ENCODE assay signal across 8 cellular contexts in the genomic region with DNA sequence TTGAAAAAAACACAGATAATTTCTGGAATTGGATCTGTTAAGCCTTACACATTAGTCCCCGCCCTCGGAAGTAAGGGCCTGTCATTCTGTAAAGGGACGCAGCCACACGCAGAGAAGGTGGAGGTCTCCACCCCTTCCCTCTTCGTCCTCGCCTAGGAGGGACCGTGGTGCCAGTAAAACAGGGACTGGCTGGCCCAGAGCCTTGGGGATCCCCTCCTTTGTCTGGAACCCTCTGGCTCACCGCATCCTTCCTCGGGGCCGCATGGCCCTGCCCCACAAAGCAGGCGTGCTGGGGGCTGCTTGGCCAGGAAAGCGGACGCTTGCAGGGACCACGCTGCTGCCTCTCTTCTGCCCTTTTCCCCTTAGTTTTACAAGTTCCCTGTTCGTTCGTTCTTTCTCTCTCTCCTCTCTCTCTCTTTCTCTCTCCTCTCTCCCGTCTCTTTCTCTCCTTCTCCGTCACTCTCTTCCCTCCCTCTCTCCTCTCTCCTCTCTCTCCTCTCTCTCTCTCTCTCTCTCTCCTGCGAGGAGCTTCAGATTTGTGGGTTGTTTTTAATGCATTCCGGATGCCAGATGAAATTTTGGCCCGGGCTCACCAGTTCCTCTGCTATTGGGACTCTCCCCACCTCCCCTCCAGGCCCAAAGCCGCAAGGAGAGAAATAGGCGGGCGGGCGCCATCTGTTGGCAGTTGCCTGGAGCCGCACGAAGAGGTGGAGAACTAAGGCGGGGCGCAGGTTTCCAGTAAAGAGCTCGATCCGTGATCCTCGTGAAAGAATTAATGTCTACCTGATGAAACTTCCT. TPM values are rescaled to one million over a fixed set of nuclear protein-coding genes. Genes with fewer than 3 reads are reported as not detected.
A peak's percentile ranks its signal among the peaks of the same experiment; 100 is the strongest.
DNase-seq lines count a peak whose midpoint lies in the region; ATAC-seq and TF ChIP-seq lines count a peak whose summit lies in the region.

No MANE protein-coding gene starts in this region.

- H3K4me3 ChIP-seq in AG04450 (ENCODE audit: low read depth, low read length) (no peak overlapping the region), subcutaneous abdominal adipose tissue (ENCODE audit: low read depth in 1 of 5, low read length in 5 of 5) (peak overlapping the region; percentile 57 to 68 (median 61))

- CTCF ChIA-PET in AG04450 (lab: Charles Lee): interaction anchor here (0.7 to 6.4 kb wide), 62 partner anchors 8 to 1432 kb away, joined by 3 to 116 read pairs (median 6); partner anchors contain the start of gene PMP22

- POLR2A ChIA-PET in AG04450 (lab: Yijun Ruan, JAX): interaction anchor here (0.7 to 1.4 kb wide), 6 partner anchors 8 to 240 kb away, joined by 3 to 13 read pairs (median 4); no protein-coding TSS in a partner anchor

- ATAC-seq in GM18867 (IDR thresholded peaks at IDR 0.05; ENCODE audit: unreplicated experiment) (peak; percentile 74), HG03175 (IDR thresholded peaks at IDR 0.05; ENCODE audit: unreplicated experiment) (peak; percentile 76), foreskin keratinocyte (peak; percentile 94)

- H3K27ac ChIP-seq in AG04450 (ENCODE audit: low read depth, low read length) (peak overlapping the region; percentile 61), foreskin keratinocyte (no peak overlapping the region), subcutaneous abdominal adipose tissue (ENCODE audit: low read depth, low read length) (peak overlapping the region; percentile 87)

- H3K27me3 ChIP-seq in AG04450 (ENCODE audit: control insufficient read depth, insufficient read depth, low read length): no peaks in the 10 kb centered on the region
- H3K27me3 ChIP-seq in foreskin keratinocyte: no peaks in the 10 kb centered on the region
- no peaks in the 10 kb centered on the region for H3K27me3 ChIP-seq in subcutaneous abdominal adipose tissue (ENCODE audit: control insufficient read depth in 5 of 5, insufficient read depth in 4 of 5, low read length in 5 of 5)

- DNase-seq in AG04450 (ENCODE audit: low read depth, low spot score) (peak; percentile 83), RPMI8226 (peak; percentile 76), foreskin keratinocyte (peak in 1 of 2 donors; percentile 48), nucleus accumbens (lab: John Stamatoyannopoulos, UW) (peak in 55 of 56 donors; percentile 11 to 91 (median 74))
- peak; percentile 40 for DNase-seq in activated gamma-delta T cell treated with anti-CD3 and anti-CD28 coated beads, Interleukin-2, amount 50 U/mL, for 16 hours (ENCODE audit: low read depth)

- peak; percentile 92 for TF ChIP-seq CTCF in AG04450 (IDR thresholded peaks at IDR 0.05; ENCODE audit: low read depth, low read length)
- TF ChIP-seq CTCF in foreskin keratinocyte (conservative IDR thresholded peaks at IDR 0.05): peak; percentile 95

- peaks cover 0 to 5% (median 0%) of the 10 kb centered on the region in 5 donors for H3K36me3 ChIP-seq in subcutaneous abdominal adipose tissue (ENCODE audit: control insufficient read depth in 5 of 5, insufficient read depth in 5 of 5, low read length in 5 of 5)

- peak overlapping the region; percentile 30 to 79 (median 71) for H3K9ac ChIP-seq in subcutaneous abdominal adipose tissue (ENCODE audit: low read length in 5 of 5)

- H3K4me1 ChIP-seq in foreskin keratinocyte (no peaks in the 10 kb centered on the region), subcutaneous abdominal adipose tissue (ENCODE audit: control insufficient read depth in 5 of 5, insufficient read depth in 5 of 5, low read length in 5 of 5) (peaks cover 0 to 18% (median 13%) of the 10 kb centered on the region in 5 donors)

- H3K9me3 ChIP-seq in AG04450 (ENCODE audit: control insufficient read depth, insufficient read depth, low read length) (no peaks in the 10 kb centered on the region), subcutaneous abdominal adipose tissue (ENCODE audit: control insufficient read depth in 5 of 5, low read length in 5 of 5) (no peaks in the 10 kb centered on the region)

RNA-seq across cellular contexts. Expression of gene CDRT4, which starts 35.1 kb away (rescaled TPM):
- 4.1 and 5.0 TPM in 2 replicates for polyA plus RNA-seq in AG04450 (2011; rRNA removed)
- 3.8 and 6.7 TPM in 2 replicates for polyA minus RNA-seq in AG04450 (2011; rRNA and poly(A)+ RNA removed)
- 0.24 and 0.71 TPM in 2 replicates for total RNA-seq in foreskin keratinocyte
- 1.4 and 3.5 TPM in 2 replicates for polyA plus RNA-seq in foreskin keratinocyte
